In the genomic region with DNA sequence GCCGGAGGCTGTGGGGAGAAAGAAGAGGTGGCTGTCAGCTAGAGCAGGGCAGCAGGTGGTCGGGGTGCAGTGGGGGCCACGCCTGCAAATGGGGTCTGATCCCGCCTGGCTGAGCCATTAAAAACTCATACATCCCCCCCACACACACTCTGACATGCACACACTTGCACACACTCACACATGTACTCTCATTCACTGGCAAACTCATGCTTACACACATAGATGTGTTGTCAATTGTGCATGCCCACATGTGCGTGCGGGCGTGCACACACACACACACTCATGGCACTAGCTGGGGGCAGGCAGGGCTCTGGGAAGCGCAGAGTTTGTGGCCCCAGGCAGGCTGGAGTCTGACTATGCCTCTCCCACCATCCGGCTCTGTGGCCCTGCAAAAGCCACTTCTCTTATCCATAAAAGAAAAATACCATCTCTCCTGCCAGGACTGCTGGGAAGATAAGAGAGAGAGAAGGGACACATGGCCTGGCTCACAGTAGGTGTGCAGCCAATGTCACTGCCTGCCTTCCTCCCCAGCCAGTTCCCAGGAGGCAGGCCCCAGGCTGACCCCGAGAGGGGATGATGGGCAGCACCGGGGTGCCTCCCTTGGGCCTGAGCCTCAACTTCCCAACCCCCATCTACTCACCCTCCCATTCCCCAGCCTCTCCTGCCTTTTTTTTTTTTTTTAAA, we compare ENCODE assay signal across 1 cellular context.
TF ChIP-seq lines count a peak whose summit lies in the region.

No MANE protein-coding gene starts in this region.

TF ChIP-seq in K562, 482 proteins besides CTCF, POLR2A, EP300 and RAD21:
- TF ChIP-seq ZKSCAN1 (IDR thresholded peaks at IDR 0.05; ENCODE audit: low read depth, low read length): peak; percentile 59; the same call in 1 of the 2 replicates
- no peak for TF ChIP-seq CEBPG (CRISPR knock-in tag; IDR thresholded peaks at IDR 0.05)
- TF ChIP-seq CEBPG (tag; conservative IDR thresholded peaks at IDR 0.05 in 1 of 2, IDR thresholded peaks at IDR 0.05 in 1 of 2): no peak
- TF ChIP-seq, protein P1, sequence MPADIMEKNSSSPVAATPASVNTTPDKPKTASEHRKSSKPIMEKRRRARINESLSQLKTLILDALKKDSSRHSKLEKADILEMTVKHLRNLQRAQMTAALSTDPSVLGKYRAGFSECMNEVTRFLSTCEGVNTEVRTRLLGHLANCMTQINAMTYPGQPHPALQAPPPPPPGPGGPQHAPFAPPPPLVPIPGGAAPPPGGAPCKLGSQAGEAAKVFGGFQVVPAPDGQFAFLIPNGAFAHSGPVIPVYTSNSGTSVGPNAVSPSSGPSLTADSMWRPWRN (IDR thresholded peaks at IDR 0.05; ENCODE audit: low read depth): no peak
- no peak for TF ChIP-seq KDM1A (IDR thresholded peaks at IDR 0.05)
- TF ChIP-seq DDX20 (tag; IDR thresholded peaks at IDR 0.05; ENCODE audit: low read depth): no peak
TF ChIP-seq in K562: peak in this region for 1.
